In the genomic region with DNA sequence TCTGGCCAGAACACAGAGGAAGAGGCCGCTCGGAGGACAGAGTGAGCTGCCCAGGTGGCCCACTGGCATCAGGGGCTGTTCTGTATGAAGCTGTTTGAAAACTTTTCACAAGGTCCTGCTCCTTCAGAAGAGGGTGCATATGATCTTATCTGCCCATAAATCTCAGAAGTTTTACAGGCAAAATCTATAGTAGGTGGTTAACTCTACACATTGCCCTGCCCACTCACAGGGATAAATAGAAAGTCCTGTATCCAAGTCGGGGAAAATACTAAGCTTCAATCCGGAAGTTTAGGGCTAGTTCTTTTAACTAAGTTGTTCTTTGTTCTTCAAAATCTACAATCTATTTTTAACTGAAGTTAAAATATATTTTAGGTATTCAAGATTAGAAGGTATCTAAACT, we compare ENCODE assay signal across 6 cellular contexts.
"Had no signal": no experiment of that assay in that cellular context is flagged by ENCODE, and none has a peak within 500 bp of the region (broad histone marks: within the 10 kb centered on the region; RNA-seq: fewer than 3 reads in every experiment).

No MANE protein-coding gene starts in this region.

- DNase-seq: H7, IMR-90, KG1 had no signal

- ATAC-seq: GM23338, HCT116, K562 had no signal
